8 cellular contexts compared by ENCODE assay signal in the genomic region with DNA sequence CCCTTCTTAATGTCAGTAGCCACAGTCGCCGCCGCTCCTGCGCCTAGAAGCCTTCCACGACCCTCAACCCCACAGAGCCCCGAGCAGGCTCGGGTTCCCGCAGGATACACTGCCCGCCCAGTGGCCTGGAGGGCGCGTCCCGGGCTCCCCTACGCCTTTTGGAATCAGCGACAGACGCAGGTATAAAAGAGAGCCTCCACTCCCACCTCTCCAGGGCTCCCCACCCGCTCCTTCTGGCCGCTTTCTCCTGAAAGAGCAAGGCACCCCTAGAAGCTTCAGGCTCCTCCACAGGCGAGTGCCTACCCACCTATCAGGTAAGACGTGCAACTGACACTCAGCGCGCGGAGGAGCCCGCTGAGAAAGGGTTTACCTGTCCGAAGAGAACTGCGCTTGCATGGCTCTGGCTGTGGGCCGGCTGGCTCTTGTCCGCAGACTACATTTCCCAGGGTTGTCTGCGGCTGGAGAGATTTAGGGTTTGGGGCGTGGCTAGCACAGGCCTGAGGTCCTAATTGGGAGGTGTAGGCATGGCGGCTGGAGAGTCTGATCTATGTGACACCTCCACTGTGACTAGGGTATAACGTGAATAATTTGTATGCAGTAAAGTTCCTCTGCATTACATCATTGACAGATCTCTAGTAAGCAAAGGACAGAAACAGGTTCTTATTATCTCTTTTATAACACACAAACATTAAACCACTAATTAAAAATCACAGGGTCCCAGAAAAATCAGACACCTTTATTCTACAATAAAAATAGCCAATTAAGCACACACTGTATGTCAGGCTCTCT.
DNase-seq lines count a peak whose midpoint lies in the region; ATAC-seq and TF ChIP-seq lines count a peak whose summit lies in the region.

No MANE protein-coding gene starts in this region.

- DNase-seq in DMS 273 (lab: John Stamatoyannopoulos, UW; ENCODE audit: unreplicated experiment) (peak; percentile 93), RKO (ENCODE audit: low spot score) (peak; percentile 89), foreskin melanocyte (peak; percentile 8), nephron progenitor cell (peak; percentile 80)
- DNase-seq in activated naive CD4-positive, alpha-beta T cell treated with Interleukin-2 at 50 U/mL for 16 hours, result peak; percentile 78
- DNase-seq in stimulated activated naive CD4-positive, alpha-beta T cell treated with Interleukin-2 at 50 U/mL for 16 hours (lab: John Stamatoyannopoulos, UW), result peak; percentile 68

- peaks cover 10% of the 10 kb centered on the region for H3K27me3 Mint-ChIP-seq in nephron progenitor cell (ENCODE audit: low read depth, poor library complexity)

- ATAC-seq in HG02981 (IDR thresholded peaks at IDR 0.05; ENCODE audit: unreplicated experiment) (peak; percentile 77), HG03097 (IDR thresholded peaks at IDR 0.05; ENCODE audit: low FRiP score, unreplicated experiment) (no peak)

- H3K4me1 Mint-ChIP-seq in nephron progenitor cell, result peaks cover 18% of the 10 kb centered on the region

- H3K36me3 Mint-ChIP-seq in nephron progenitor cell (ENCODE audit: low read depth), result peaks cover 8% of the 10 kb centered on the region

- H3K4me3 Mint-ChIP-seq in nephron progenitor cell, result peak overlapping the region; percentile 91

- H3K27ac Mint-ChIP-seq in nephron progenitor cell, result no peak overlapping the region

- no peak for TF ChIP-seq CTCF in nephron progenitor cell (IDR thresholded peaks at IDR 0.05)

- H3K9me3 Mint-ChIP-seq in nephron progenitor cell, result peaks cover 7% of the 10 kb centered on the region

Comparison
In these comparisons a context has a peak if more than half of its experiments do, and no peak if none do; other contexts are left out.
1. DNase-seq: peak in every context shown above with its lines; median percentile 93 in DMS 273; 89 in RKO; 80 in nephron progenitor cell; 78 in activated naive CD4-positive, alpha-beta T cell treated with Interleukin-2 at 50 U/mL for 16 hours; 68 in stimulated activated naive CD4-positive, alpha-beta T cell treated with Interleukin-2 at 50 U/mL for 16 hours; 8 in foreskin melanocyte.